8 cellular contexts compared by ENCODE assay signal in the genomic region with DNA sequence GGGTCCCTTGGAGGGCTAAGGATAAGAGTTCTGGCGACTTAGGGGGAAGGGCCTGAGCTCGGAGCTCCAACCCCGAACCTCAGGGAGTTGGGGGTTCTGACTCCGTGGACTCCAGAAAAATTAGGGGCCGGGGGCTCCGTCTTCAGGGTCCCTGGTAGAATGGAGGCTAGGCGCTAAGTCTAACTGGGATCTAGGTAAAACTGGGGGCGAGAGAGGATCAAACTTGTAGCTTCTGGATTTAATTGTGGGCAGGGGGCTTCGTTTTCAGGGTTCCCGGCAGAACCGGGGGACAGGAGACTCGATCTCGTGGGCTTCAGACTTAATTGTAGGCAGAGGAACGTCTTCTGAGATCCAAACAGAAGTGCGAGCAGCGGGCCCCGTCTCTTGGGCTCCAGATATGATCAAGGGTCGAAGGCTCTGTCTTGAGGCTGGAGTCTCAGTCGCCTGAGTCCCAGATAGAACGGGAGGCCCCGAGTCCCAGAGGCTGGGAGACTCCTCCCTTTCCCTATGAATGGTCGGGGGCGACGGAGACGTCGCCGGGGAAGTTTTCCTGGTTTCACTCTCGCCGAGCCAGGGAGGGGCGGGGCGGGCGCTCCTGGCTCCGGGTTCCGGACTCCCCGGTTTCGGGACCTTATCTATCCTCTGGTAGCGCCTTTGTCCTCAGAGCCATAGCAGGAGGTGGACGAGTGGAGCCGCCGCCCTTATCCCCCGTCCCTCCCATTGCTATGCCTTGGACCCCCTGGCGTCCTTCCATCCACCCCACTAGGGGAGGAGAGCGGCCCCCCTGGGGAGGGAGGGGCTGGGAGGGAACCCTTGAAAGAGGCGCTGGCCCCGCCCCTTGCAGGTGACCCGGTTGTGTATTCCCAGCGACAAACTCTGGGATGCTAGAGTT. TPM values are rescaled to one million over a fixed set of nuclear protein-coding genes. Genes with fewer than 3 reads are reported as not detected.
DNase-seq lines count a peak whose midpoint lies in the region; ATAC-seq and TF ChIP-seq lines count a peak whose summit lies in the region.

No MANE protein-coding gene starts in this region.

- H3K36me3 Mint-ChIP-seq in activated naive CD4-positive, alpha-beta T cell treated with anti-CD3 and anti-CD28 coated beads, Interleukin-2, amount 50 U/mL, for 24 hours: no peaks in the 10 kb centered on the region
- H3K36me3 Mint-ChIP-seq in T-helper 17 cell (ENCODE audit: low read depth): peaks cover 3% of the 10 kb centered on the region

- peak overlapping the region; percentile 66 for H2BK120ac ChIP-seq in mesenchymal stem cell (ENCODE audit: low read depth, low read length)

- no peak for TF ChIP-seq CTCF in transverse colon (IDR thresholded peaks at IDR 0.05)

- peaks cover 3% of the 10 kb centered on the region for H3K27me3 Mint-ChIP-seq in activated naive CD4-positive, alpha-beta T cell treated with anti-CD3 and anti-CD28 coated beads, Interleukin-2, amount 50 U/mL, for 24 hours
- H3K27me3 Mint-ChIP-seq in T-helper 17 cell: peaks cover 10% of the 10 kb centered on the region

- H2BK12ac ChIP-seq in mesenchymal stem cell (ENCODE audit: low read length in 2 of 2): peak overlapping the region; percentile 11 to 47

- no peak for ATAC-seq in T-helper 17 cell
- no peak for ATAC-seq in GM18861 (IDR thresholded peaks at IDR 0.05; ENCODE audit: unreplicated experiment)
- ATAC-seq in GM18511 (IDR thresholded peaks at IDR 0.05; ENCODE audit: unreplicated experiment): no peak

- H3K27ac Mint-ChIP-seq in activated naive CD4-positive, alpha-beta T cell treated with anti-CD3 and anti-CD28 coated beads, Interleukin-2, amount 50 U/mL, for 24 hours: peak overlapping the region; percentile 73
- H3K27ac Mint-ChIP-seq in T-helper 17 cell: peak overlapping the region; percentile 84

- no peaks in the 10 kb centered on the region for H3K27me3 ChIP-seq in endocrine pancreas (ENCODE audit: control insufficient read depth, insufficient read depth, low read length)
- H3K27me3 ChIP-seq in mesenchymal stem cell (ENCODE audit: control insufficient read depth in 1 of 2, insufficient read depth in 1 of 2, low read length in 2 of 2): no peaks in the 10 kb centered on the region
- H3K27me3 ChIP-seq in transverse colon: no peaks in the 10 kb centered on the region

- peak overlapping the region; percentile 88 for H3K4me3 Mint-ChIP-seq in activated naive CD4-positive, alpha-beta T cell treated with anti-CD3 and anti-CD28 coated beads, Interleukin-2, amount 50 U/mL, for 24 hours
- H3K4me3 Mint-ChIP-seq in T-helper 17 cell: peak overlapping the region; percentile 94

- in situ Hi-C loops in transverse colon (cut with MboI; ENCODE audit: low pct_ligation_motif_present in 1 of 4, low pct_unique_long_range_greater_than_20kb in 1 of 4, low sequenced_read_pairs in 3 of 4): no loop called here

- H3K4ac ChIP-seq in mesenchymal stem cell (ENCODE audit: low read depth in 1 of 2, low read length in 2 of 2): peak overlapping the region; percentile 68 to 95

- H3K4me2 ChIP-seq in mesenchymal stem cell (ENCODE audit: low read length, poor library complexity, severe bottlenecking): peak overlapping the region; percentile 71

- 1% methylated on average over 42 of the region's 47 CpGs for WGBS in mesenchymal stem cell
- 1% methylated on average over 38 of the region's 47 CpGs; no CpG with 5 or more reads in 1 of the 2 donors for WGBS in transverse colon (ENCODE audit: low coverage in 1 of 2), 2 donors

- H2AK5ac ChIP-seq in mesenchymal stem cell (ENCODE audit: low read length, severe bottlenecking): peak overlapping the region; percentile 78

- H3K9me3 ChIP-seq in T-helper 17 cell (ENCODE audit: control insufficient read depth, low read length, poor library complexity, severe bottlenecking): no peaks in the 10 kb centered on the region
- H3K9me3 ChIP-seq in endocrine pancreas (ENCODE audit: control insufficient read depth, low read length): no peaks in the 10 kb centered on the region
- no peaks in the 10 kb centered on the region for H3K9me3 ChIP-seq in mesenchymal stem cell (ENCODE audit: control insufficient read depth, low read length)
- no peaks in the 10 kb centered on the region for H3K9me3 ChIP-seq in transverse colon

- H3K18ac ChIP-seq in mesenchymal stem cell (ENCODE audit: low read depth in 1 of 2, low read length in 2 of 2): peak overlapping the region; percentile 94

- intact Hi-C loops in transverse colon (cut with DNase I; ENCODE audit: low total_unique reads): no loop called here

- H4K91ac ChIP-seq in mesenchymal stem cell (ENCODE audit: low read length): peak overlapping the region; percentile 81

- H3K4me3 ChIP-seq in endocrine pancreas (ENCODE audit: control insufficient read depth, insufficient read depth, low read length) (peak overlapping the region; percentile 64), mesenchymal stem cell (ENCODE audit: insufficient read depth in 1 of 2, low read depth in 1 of 2, low read length in 2 of 2) (peak overlapping the region; percentile 95), transverse colon (peak overlapping the region; percentile 95 to 98 (median 96))

- DNase-seq in activated naive CD4-positive, alpha-beta T cell treated with anti-CD3 and anti-CD28 coated beads, Interleukin-2, amount 50 U/mL, for 16 hours: no peak
- DNase-seq in T-helper 17 cell (peak in 1 of 3 donors; percentile 13), mesenchymal stem cell (peak; percentile 92), transverse colon (peak; percentile 84)

- TF ChIP-seq EP300 in transverse colon (IDR thresholded peaks at IDR 0.05; ENCODE audit: low read depth): no peak

- peaks cover 26% of the 10 kb centered on the region for H3K4me1 Mint-ChIP-seq in activated naive CD4-positive, alpha-beta T cell treated with anti-CD3 and anti-CD28 coated beads, Interleukin-2, amount 50 U/mL, for 24 hours
- H3K4me1 Mint-ChIP-seq in T-helper 17 cell: peaks cover 37% of the 10 kb centered on the region

- peak overlapping the region; percentile 77 to 79 for H3K14ac ChIP-seq in mesenchymal stem cell (ENCODE audit: low read length in 2 of 2)

- no peaks in the 10 kb centered on the region for H3K36me3 ChIP-seq in endocrine pancreas (ENCODE audit: control insufficient read depth, insufficient read depth, low read length)
- peaks cover 0 to 12% of the 10 kb centered on the region in 2 experiments for H3K36me3 ChIP-seq in mesenchymal stem cell (ENCODE audit: control insufficient read depth in 1 of 2, insufficient read depth in 2 of 2, low read depth in 1 of 2, low read length in 2 of 2)
- H3K36me3 ChIP-seq in transverse colon: no peaks in the 10 kb centered on the region

- H3K9ac ChIP-seq in endocrine pancreas (ENCODE audit: control insufficient read depth, insufficient read depth, low read length) (peak overlapping the region; percentile 87), mesenchymal stem cell (ENCODE audit: low read length) (peak overlapping the region; percentile 98)

- peak overlapping the region; percentile 94 for H2BK15ac ChIP-seq in mesenchymal stem cell (ENCODE audit: low read depth, poor library complexity, severe bottlenecking)

- H3K4me1 ChIP-seq in endocrine pancreas (ENCODE audit: control insufficient read depth, insufficient read depth, low read length) (no peaks in the 10 kb centered on the region), mesenchymal stem cell (ENCODE audit: control insufficient read depth, insufficient read depth, low read depth, low read length) (peaks cover 34% of the 10 kb centered on the region), transverse colon (peaks cover 11 to 42% (median 31%) of the 10 kb centered on the region in 4 donors)

- H2BK5ac ChIP-seq in mesenchymal stem cell (ENCODE audit: low read depth, low read length, poor library complexity, severe bottlenecking): peak overlapping the region; percentile 99

- H3K9me3 Mint-ChIP-seq in activated naive CD4-positive, alpha-beta T cell treated with anti-CD3 and anti-CD28 coated beads, Interleukin-2, amount 50 U/mL, for 24 hours: no peaks in the 10 kb centered on the region

- peak overlapping the region; percentile 68 to 78 for H3K23ac ChIP-seq in mesenchymal stem cell (ENCODE audit: low read length in 2 of 2)

- H2AFZ ChIP-seq in mesenchymal stem cell (ENCODE audit: low read depth, low read length): no peak overlapping the region

- H3K27ac ChIP-seq in mesenchymal stem cell (ENCODE audit: low read length, poor library complexity, severe bottlenecking) (peak overlapping the region; percentile 98), transverse colon (peak overlapping the region; percentile 96 to 99 (median 97))

- H3K79me1 ChIP-seq in mesenchymal stem cell (replicated peaks; ENCODE audit: low read length, poor library complexity, severe bottlenecking): no peaks in the 10 kb centered on the region

- TF ChIP-seq POLR2A in transverse colon (IDR thresholded peaks at IDR 0.05): peak; percentile 87

- peak overlapping the region; percentile 69 for H4K8ac ChIP-seq in mesenchymal stem cell (ENCODE audit: low read length)

RNA-seq across cellular contexts. Expression of gene NECTIN2, which starts 1.3 kb away (rescaled TPM):
- total RNA-seq in T-helper 17 cell (1 to 10 TPM; 2.5 to 5.2 TPM), transverse colon (100 to 1,000 TPM in 3 of 4 donors, 10 to 100 TPM in 1; 93.7 to 147 (median 125) TPM)
- 234 TPM for polyA plus RNA-seq in mesenchymal stem cell (2013, experiment 1 of 2)
- polyA plus RNA-seq in mesenchymal stem cell (2013, experiment 2 of 2): 231 TPM

RNA-seq across cellular contexts. Expression of gene BCAM, which starts 38.5 kb away (rescaled TPM):
- not detected for total RNA-seq in T-helper 17 cell
- 19.9 TPM for polyA plus RNA-seq in mesenchymal stem cell (2013, experiment 1 of 2)
- polyA plus RNA-seq in mesenchymal stem cell (2013, experiment 2 of 2): 20.0 TPM
- total RNA-seq in transverse colon: 10 to 100 TPM in 3 of 4 donors, 1 to 10 TPM in 1; 7.9 to 95.1 (median 23.1) TPM

RNA-seq across cellular contexts. Expression of gene TOMM40, which starts 43.7 kb away (rescaled TPM):
- total RNA-seq in T-helper 17 cell: 10 to 100 TPM; 29.0 to 34.8 TPM
- 39.7 TPM for polyA plus RNA-seq in mesenchymal stem cell (2013, experiment 1 of 2)
- 37.9 TPM for polyA plus RNA-seq in mesenchymal stem cell (2013, experiment 2 of 2)
- total RNA-seq in transverse colon: 100 to 1,000 TPM in 1 of 4 donors, 10 to 100 TPM in 3; 36.0 to 101 (median 53.8) TPM

RNA-seq across cellular contexts. Expression of gene APOE, which starts 58.2 kb away (rescaled TPM):
- total RNA-seq in T-helper 17 cell (1 to 10 TPM; 1.3 to 2.0 TPM), transverse colon (100 to 1,000 TPM in 2 of 4 donors, 10 to 100 TPM in 2; 72.2 to 214 (median 132) TPM)
- 201 TPM for polyA plus RNA-seq in mesenchymal stem cell (2013, experiment 1 of 2)
- 208 TPM for polyA plus RNA-seq in mesenchymal stem cell (2013, experiment 2 of 2)

Comparison
In these comparisons a context has a peak if more than half of its experiments do, and no peak if none do; other contexts are left out.
1. RNA of gene NECTIN2, which starts 1.3 kb away (total RNA-seq): 93.7 to 147 TPM in transverse colon; 2.5 to 5.2 TPM in T-helper 17 cell; every median in the first group is over 10 times any median in the second.
2. RNA of gene BCAM, which starts 38.5 kb away (total RNA-seq): 7.9 to 95.1 TPM in transverse colon; not detected in T-helper 17 cell; every median in the first group is over 4 times any median in the second.
3. Peak in every context shown above with its lines, with median percentiles within 50 percentile points of each other: H3K4me3 ChIP-seq.